In the genomic region with DNA sequence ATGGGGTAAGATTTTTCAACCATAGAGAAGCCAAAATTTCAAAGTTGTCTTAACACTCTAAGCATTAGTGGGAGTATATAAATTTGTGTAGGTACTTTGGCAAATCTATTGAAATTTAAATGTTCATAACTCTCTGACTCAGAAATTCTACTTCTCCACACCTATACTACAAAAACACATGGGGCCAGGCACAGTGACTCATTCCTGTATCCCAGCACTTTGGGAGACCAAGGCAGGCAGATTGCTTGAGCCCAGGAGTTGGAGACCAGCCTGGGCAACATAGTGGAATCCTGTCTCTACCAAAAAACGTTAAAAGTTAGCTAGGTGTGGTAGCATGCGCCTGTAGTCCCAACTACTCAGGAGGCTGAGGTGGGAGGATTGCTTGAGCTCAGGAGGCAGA, we compare ENCODE assay signal across 21 cellular contexts.
"Had no signal": no experiment of that assay in that cellular context is flagged by ENCODE, and none has a peak within 500 bp of the region (broad histone marks: within the 10 kb centered on the region; RNA-seq: fewer than 3 reads in every experiment).

No MANE protein-coding gene starts in this region.

- DNase-seq: IMR-90, Karpas-422, KG1, MM.1S, NCI-H1092 treated with DMSO at 0.1 percent for 48 hours, NCI-H1436, NCI-H187, NCI-H2029, NCI-H2081 treated with DMSO at 0.1 percent for 48 hours, NCI-H2171, NCI-H226, NCI-H446, NCI-H510A, NCI-H524 treated with DMSO at 0.1 percent for 48 hours, NCI-H69, NCI-H774, SHP77 had no signal

- H3K27ac ChIP-seq: RWPE1 had no signal

- ATAC-seq: HepG2, Panc1, SK-N-SH treated with all-trans-retinoic acid at 6 μM for 48 hours had no signal
